12 cellular contexts compared by ENCODE assay signal in the genomic region with DNA sequence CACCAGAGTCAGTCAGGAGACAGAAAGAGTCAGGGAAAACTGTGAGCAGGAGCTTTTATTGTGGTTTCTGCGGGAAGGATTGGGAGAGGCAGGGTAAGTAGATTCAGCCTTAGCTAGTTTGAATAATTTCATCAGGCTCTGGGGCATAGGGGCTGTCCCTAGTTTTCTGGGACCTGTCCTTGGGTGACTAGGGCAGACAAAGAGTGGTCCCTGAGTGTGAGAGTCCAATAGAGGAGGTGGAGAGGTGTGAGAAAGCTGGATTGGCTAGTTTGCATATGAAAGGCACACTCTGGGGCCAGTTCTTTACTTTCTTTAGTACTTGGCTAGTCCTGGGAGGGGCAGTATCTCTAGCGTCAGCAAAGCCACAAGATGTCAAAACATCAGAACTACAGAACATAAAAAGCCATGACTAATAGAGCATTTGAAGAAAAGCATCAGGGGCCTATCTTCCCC.
DNase-seq lines count a peak whose midpoint lies in the region; ATAC-seq, FAIRE-seq and TF ChIP-seq lines count a peak whose summit lies in the region.
"Had no signal": no experiment of that assay in that cellular context is flagged by ENCODE, and none has a peak within 500 bp of the region (broad histone marks: within the 10 kb centered on the region; RNA-seq: fewer than 3 reads in every experiment).

No MANE protein-coding gene starts in this region.

- peak overlapping the region; percentile 95 for H3K14ac ChIP-seq in IMR-90 (replicated peaks; ENCODE audit: low read depth, low read length)

- no peaks in the 10 kb centered on the region for H3K79me2 ChIP-seq in K562 (ENCODE audit: control insufficient read depth, insufficient read depth, low read length)

- peak overlapping the region; percentile 90 for H2AK5ac ChIP-seq in IMR-90 (ENCODE audit: low read depth, low read length)

- in situ Hi-C loops in IMR-90 (cut with MboI; ENCODE audit: low sequenced_read_pairs) (no loop called here), K562 (cut with MboI) (no loop called here), G401 (cut with HindIII; ENCODE audit: low sequenced_read_pairs) (no loop called here)

- intact Hi-C loops in IMR-90 (cut with micrococcal nuclease), result loop anchor here (10.0 kb wide), 1 partner anchor 1129 kb away; no protein-coding TSS in a partner anchor
- intact Hi-C loops in K562 (cut with micrococcal nuclease), result no loop called here
- intact Hi-C loops in lower lobe of right lung (cut with DNase I), result no loop called here

- CTCF ChIA-PET in BJ (lab: Yijun Ruan, JAX) (interaction anchor here (1.0 to 2.2 kb wide), 7 partner anchors 60 to 957 kb away, joined by 3 to 7 read pairs (median 4); no protein-coding TSS in a partner anchor), IMR-90 (lab: Yijun Ruan, JAX) (interaction anchor here (0.6 to 0.8 kb wide), 3 partner anchors 244 to 626 kb away, joined by 3 to 4 read pairs (median 3); no protein-coding TSS in a partner anchor), K562 (lab: Yijun Ruan, JAX; ENCODE audit: low intra/inter-chr PET ratio) (no interaction called here)

- H3K56ac ChIP-seq in IMR-90 (ENCODE audit: extremely low read depth, insufficient read depth, low read length), result peak overlapping the region; percentile 93

- H2AK9ac ChIP-seq in IMR-90 (replicated peaks; ENCODE audit: low read depth, low read length, poor library complexity), result peak overlapping the region; percentile 42

- H3K27ac Mint-ChIP-seq in T-helper 2 cell treated with Interferon-gamma antibody and Interleukin-4, amounts not matched to agents 5 μg/mL and 100 μg/mL, for 36 hours, result no peak overlapping the region
- H3K27ac Mint-ChIP-seq: nephron progenitor cell had no signal

- H3K9ac ChIP-seq in IMR-90 (ENCODE audit: low read depth, low read length) (peak overlapping the region; percentile 65), K562 (ENCODE audit: insufficient read depth in 1 of 2, low read depth in 2 of 2, low read length in 2 of 2) (no peak overlapping the region)

- H3K27me3 ChIP-seq in BJ (ENCODE audit: control insufficient read depth, insufficient read depth, low read length) (no peaks in the 10 kb centered on the region), IMR-90 (ENCODE audit: control insufficient read depth, insufficient read depth, low read length) (no peaks in the 10 kb centered on the region), K562 (ENCODE audit: control insufficient read depth in 2 of 2, insufficient read depth in 2 of 2, low read length in 2 of 2) (no peaks in the 10 kb centered on the region), lower lobe of right lung (ENCODE audit: low read depth) (no peaks in the 10 kb centered on the region)

- H4K5ac ChIP-seq in IMR-90 (ENCODE audit: low read depth, low read length), result peak overlapping the region; percentile 99

- H4K91ac ChIP-seq in IMR-90 (ENCODE audit: insufficient read depth, low read depth, low read length), result peak overlapping the region; percentile 81

- H3K4me3 Mint-ChIP-seq in T-helper 2 cell treated with Interferon-gamma antibody and Interleukin-4, amounts not matched to agents 5 μg/mL and 100 μg/mL, for 36 hours, result no peak overlapping the region
- H3K4me3 Mint-ChIP-seq: nephron progenitor cell had no signal

- H3K4me1 ChIP-seq in IMR-90 (ENCODE audit: control insufficient read depth, insufficient read depth, low read length), result peaks cover 16% of the 10 kb centered on the region
- peaks cover 0 to 12% of the 10 kb centered on the region in 2 experiments; a peak in 3 of 5 replicates for H3K4me1 ChIP-seq in K562 (replicated peaks in 1 of 2; ENCODE audit: control insufficient read depth in 2 of 2, insufficient read depth in 2 of 2, low read length in 2 of 2)
- no peaks in the 10 kb centered on the region for H3K4me1 ChIP-seq in lower lobe of right lung

- H3K9me3 Mint-ChIP-seq in T-helper 2 cell treated with Interferon-gamma antibody and Interleukin-4, amounts not matched to agents 5 μg/mL and 100 μg/mL, for 36 hours, result peaks cover 4% of the 10 kb centered on the region

- no peak for TF ChIP-seq EP300 in K562 (IDR thresholded peaks at IDR 0.05; ENCODE audit: low read length)

- dilution Hi-C loops in IMR-90 (cut with HindIII; ENCODE audit: low sequenced_read_pairs, unreplicated experiment), result no loop called here

- no peak for TF ChIP-seq RAD21 in IMR-90 (IDR thresholded peaks at IDR 0.05; ENCODE audit: low read length)
- 0 out of 4 replicates have a peak, but pooled peaks of 1 of the 2 experiments have one; percentile 9 for TF ChIP-seq RAD21 in K562 (CRISPR knock-in tag; conservative IDR thresholded peaks at IDR 0.05 in 1 of 2, IDR thresholded peaks at IDR 0.05 in 1 of 2)

- H3K27ac ChIP-seq in IMR-90 (ENCODE audit: insufficient read depth, low read length), result peak overlapping the region; percentile 98
- H3K27ac ChIP-seq in K562 (ENCODE audit: extremely low read depth, low read depth, low read length), result peak overlapping the region; percentile 52; the same call in 2 of the 3 replicates
- H3K27ac ChIP-seq in lower lobe of right lung, result no peak overlapping the region

- H3K23ac ChIP-seq in IMR-90 (ENCODE audit: low read depth, low read length), result peak overlapping the region; percentile 95

- H2BK15ac ChIP-seq in IMR-90 (ENCODE audit: low read depth, low read length), result peak overlapping the region; percentile 87

- H3K27me3 Mint-ChIP-seq in T-helper 2 cell treated with Interferon-gamma antibody and Interleukin-4, amounts not matched to agents 5 μg/mL and 100 μg/mL, for 36 hours (ENCODE audit: low read depth), result no peaks in the 10 kb centered on the region

- peak overlapping the region; percentile 100 for H2BK5ac ChIP-seq in IMR-90 (ENCODE audit: low read depth, low read length, poor library complexity, severe bottlenecking)

- peak overlapping the region; percentile 99 for H3K18ac ChIP-seq in IMR-90 (ENCODE audit: low read depth, low read length)

- peak overlapping the region; percentile 100 for H2BK20ac ChIP-seq in IMR-90 (ENCODE audit: low read depth, low read length)

- H3K4me1 Mint-ChIP-seq in T-helper 2 cell treated with Interferon-gamma antibody and Interleukin-4, amounts not matched to agents 5 μg/mL and 100 μg/mL, for 36 hours (ENCODE audit: low read depth), result peaks cover 3% of the 10 kb centered on the region

- peak; percentile 40 for FAIRE-seq in K562 (lab: Jason Lieb, UNC)

- H2AFZ ChIP-seq in IMR-90 (replicated peaks; ENCODE audit: low read length, poor library complexity), result peak overlapping the region; percentile 82
- peak overlapping the region; percentile 74 for H2AFZ ChIP-seq in K562 (ENCODE audit: low read depth, low read length)

- H3K36me3 ChIP-seq in BJ (ENCODE audit: control insufficient read depth, insufficient read depth, low read length), result no peaks in the 10 kb centered on the region
- H3K36me3 ChIP-seq in IMR-90 (ENCODE audit: control insufficient read depth, insufficient read depth, low read length), result no peaks in the 10 kb centered on the region
- no peaks in the 10 kb centered on the region for H3K36me3 ChIP-seq in K562 (ENCODE audit: control insufficient read depth, insufficient read depth, low read length)
- no peaks in the 10 kb centered on the region for H3K36me3 ChIP-seq in lower lobe of right lung

- POLR2A ChIA-PET in BJ (lab: Charles Lee) (no interaction called here), IMR-90 (lab: Charles Lee; ENCODE audit: unreplicated experiment) (interaction anchor here (0.7 to 1.0 kb wide), 2 partner anchors 9 to 217 kb away, joined by 3 to 4 read pairs; no protein-coding TSS in a partner anchor), K562 (lab: Yijun Ruan, JAX) (interaction anchor here (0.5 to 1.1 kb wide), 3 partner anchors 9 to 170 kb away, joined by 3 to 4 read pairs (median 3); no protein-coding TSS in a partner anchor)

- peaks cover 0 to 13% of the 10 kb centered on the region in 2 experiments; a peak in 2 of 4 replicates for H3K79me1 ChIP-seq in IMR-90 (ENCODE audit: low read depth in 1 of 2, low read length in 2 of 2)

- H3K9me1 ChIP-seq in IMR-90 (ENCODE audit: insufficient read depth, low read length) (peaks cover 10% of the 10 kb centered on the region), K562 (ENCODE audit: control insufficient read depth, insufficient read depth, low read length) (no peaks in the 10 kb centered on the region)

- 71% methylated on average over 1 of the region's 2 CpGs; no CpG with 5 or more reads in 1 of the 2 experiments for WGBS in IMR-90 (ENCODE audit: extremely low coverage in 2 of 2, insufficient read length in 1 of 2), 2 experiments
- WGBS in K562 (ENCODE audit: insufficient coverage, low coverage, missing lambda C conversion rate), result 7% methylated on average over 2 of the region's 2 CpGs

- no peaks in the 10 kb centered on the region for H3K9me3 ChIP-seq in IMR-90 (ENCODE audit: control insufficient read depth, insufficient read depth, low read length)
- peaks cover 2% of the 10 kb centered on the region; the same call in 1 of the 2 replicates for H3K9me3 ChIP-seq in K562 (replicated peaks; ENCODE audit: control insufficient read depth, insufficient read depth, low read depth, low read length)
- no peaks in the 10 kb centered on the region for H3K9me3 ChIP-seq in lower lobe of right lung

- peak overlapping the region; percentile 99 for H2BK120ac ChIP-seq in IMR-90 (ENCODE audit: low read depth, low read length)

- H4K20me1 ChIP-seq in IMR-90 (ENCODE audit: insufficient read depth, low read length) (no peaks in the 10 kb centered on the region), K562 (replicated peaks; ENCODE audit: control insufficient read depth, insufficient read depth, low read length) (no peaks in the 10 kb centered on the region)

- H3K4ac ChIP-seq in IMR-90 (ENCODE audit: low read depth, low read length), result peak overlapping the region; percentile 99

- H3K4me2 ChIP-seq in IMR-90 (ENCODE audit: low read depth, low read length) (peak overlapping the region; percentile 19; the same call in 1 of the 2 replicates), K562 (ENCODE audit: insufficient read depth, low read length) (peak overlapping the region; percentile 17; the same call in 1 of the 2 replicates)

- BruUV-seq in IMR-90 (replicated peaks; lab: Mats Ljungman, UMichigan) (no TSS peak), K562 (replicated peaks; lab: Mats Ljungman, UMichigan) (no TSS peak)

- peak overlapping the region; percentile 90 to 97 for H4K8ac ChIP-seq in IMR-90 (ENCODE audit: low read depth in 2 of 2, low read length in 2 of 2)

- peak; percentile 66 for DNase-seq in BJ (ENCODE audit: low read depth)
- DNase-seq in IMR-90, result peak; percentile 97
- peak in 2 of 4 experiments; percentile 21 to 47 for DNase-seq in K562 (ENCODE audit: extremely low read depth in 1 of 4, low spot score in 3 of 4)
- DNase-seq in lower lobe of right lung, result no peak
- DNase-seq in pons (ENCODE audit: low spot score), result no peak
- DNase-seq in NCI-H1105 (lab: John Stamatoyannopoulos, UW), result no peak
- no peak for DNase-seq in T-helper 2 cell treated with Interferon-gamma antibody and Interleukin-4, amounts not matched to agents 5 μg/mL and 100 μg/mL, for 36 hours (ENCODE audit: low spot score)
- no peak for DNase-seq in G401 (ENCODE audit: low spot score)
- DNase-seq: activated gamma-delta T cell treated with Interleukin-2 at 50 U/mL for 16 hours, DMS53, NCI-H1436, nephron progenitor cell had no signal

- TF ChIP-seq CTCF in BJ (IDR thresholded peaks at IDR 0.05; ENCODE audit: insufficient read depth, low read depth, low read length), result 0 out of 2 replicates have a peak, but pooled peaks have one; percentile 12
- TF ChIP-seq CTCF in IMR-90 (conservative IDR thresholded peaks at IDR 0.05; ENCODE audit: low read depth, low read length), result no peak
- peak in 1 of 3 experiments; percentile 7; a peak in 1 of 6 replicates for TF ChIP-seq CTCF in K562 (IDR thresholded peaks at IDR 0.05 in 2 of 3, conservative IDR thresholded peaks at IDR 0.05 in 1 of 3; ENCODE audit: insufficient read depth in 2 of 3, low read depth in 1 of 3, low read length in 3 of 3)
- TF ChIP-seq CTCF in lower lobe of right lung (IDR thresholded peaks at IDR 0.05), result no peak

- TF ChIP-seq POLR2A in IMR-90 (IDR thresholded peaks at IDR 0.05; ENCODE audit: low read depth, low read length) (peak; percentile 48; the same call in 1 of the 2 replicates), K562 (conservative IDR thresholded peaks at IDR 0.05) (no peak)

- no peaks in the 10 kb centered on the region for H3K36me3 Mint-ChIP-seq in T-helper 2 cell treated with Interferon-gamma antibody and Interleukin-4, amounts not matched to agents 5 μg/mL and 100 μg/mL, for 36 hours (ENCODE audit: low read depth)

- ATAC-seq in IMR-90 (ENCODE audit: low read depth) (peak; percentile 85), K562 (peak; percentile 82), lower lobe of right lung (peak; percentile 39 to 43)

- H3K4me3 ChIP-seq in BJ (ENCODE audit: low read depth, low read length), result no peak overlapping the region
- no peak overlapping the region for H3K4me3 ChIP-seq in IMR-90 (ENCODE audit: insufficient read depth, low read depth, low read length)
- no peak overlapping the region for H3K4me3 ChIP-seq in K562
- H3K4me3 ChIP-seq in lower lobe of right lung, result no peak overlapping the region

Comparison
In these comparisons a context has a peak if more than half of its experiments do, and no peak if none do; other contexts are left out.
1. DNase-seq: peak in BJ (single experiment) and IMR-90 (single experiment); none in lower lobe of right lung (single experiment), pons (single experiment), NCI-H1105 (single experiment), T-helper 2 cell treated with Interferon-gamma antibody and Interleukin-4, amounts not matched to agents 5 μg/mL and 100 μg/mL, for 36 hours (single experiment) and G401 (single experiment).
2. Peak in every context shown above with its lines, with median percentiles within 50 percentile points of each other: ATAC-seq.